1 cellular context compared by ENCODE assay signal in the genomic region with DNA sequence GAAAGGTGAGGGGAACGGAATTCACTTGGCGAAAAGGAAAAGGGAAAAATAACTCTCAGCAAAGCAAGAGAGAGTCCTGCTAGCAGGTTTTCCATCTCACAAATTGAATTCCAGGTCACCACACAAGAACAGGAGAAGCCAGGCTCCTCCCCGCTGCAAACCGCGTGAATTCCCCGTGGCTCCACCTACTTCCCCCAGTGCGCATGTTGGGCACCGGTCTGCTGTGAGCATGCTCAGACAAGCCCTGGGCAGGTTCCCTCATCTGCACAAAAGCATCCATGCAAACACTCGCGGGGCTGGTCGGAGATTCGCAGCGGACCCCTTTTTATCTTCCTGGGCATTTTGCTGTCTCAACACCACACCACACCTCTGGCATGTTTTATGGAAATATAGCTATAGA.
TF ChIP-seq lines count a peak whose summit lies in the region.

No MANE protein-coding gene starts in this region.

TF ChIP-seq in H1, 55 proteins besides CTCF, POLR2A, EP300 and RAD21:
- no peak for TF ChIP-seq SIRT6 (IDR thresholded peaks at IDR 0.05; ENCODE audit: low read length)
- TF ChIP-seq BACH1 (IDR thresholded peaks at IDR 0.05; ENCODE audit: low read length): no peak
- TF ChIP-seq SP4 (IDR thresholded peaks at IDR 0.05; ENCODE audit: low read length): no peak
- no peak for TF ChIP-seq RNF2 (IDR thresholded peaks at IDR 0.05; ENCODE audit: borderline replicate concordance, low read depth, low read length, missing control alignments, poor library complexity, severe bottlenecking)
- TF ChIP-seq, protein P1, sequence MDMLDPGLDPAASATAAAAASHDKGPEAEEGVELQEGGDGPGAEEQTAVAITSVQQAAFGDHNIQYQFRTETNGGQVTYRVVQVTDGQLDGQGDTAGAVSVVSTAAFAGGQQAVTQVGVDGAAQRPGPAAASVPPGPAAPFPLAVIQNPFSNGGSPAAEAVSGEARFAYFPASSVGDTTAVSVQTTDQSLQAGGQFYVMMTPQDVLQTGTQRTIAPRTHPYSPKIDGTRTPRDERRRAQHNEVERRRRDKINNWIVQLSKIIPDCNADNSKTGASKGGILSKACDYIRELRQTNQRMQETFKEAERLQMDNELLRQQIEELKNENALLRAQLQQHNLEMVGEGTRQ (IDR thresholded peaks at IDR 0.05; ENCODE audit: low read length): no peak
- no peak for TF ChIP-seq NANOG (IDR thresholded peaks at IDR 0.05; ENCODE audit: insufficient read depth, low read depth, low read length, poor library complexity, severe bottlenecking)
- TF ChIP-seq TBP (IDR thresholded peaks at IDR 0.05; ENCODE audit: low read depth, low read length): no peak
- no peak for TF ChIP-seq NRF1 (IDR thresholded peaks at IDR 0.05; ENCODE audit: low read depth, low read length)
- TF ChIP-seq CHD2 (IDR thresholded peaks at IDR 0.05; ENCODE audit: low read length): no peak
- no peak for TF ChIP-seq CHD1 (IDR thresholded peaks at IDR 0.05; ENCODE audit: low read depth, low read length)
- TF ChIP-seq HDAC2 (IDR thresholded peaks at IDR 0.05; ENCODE audit: borderline replicate concordance in 1 of 2, low read depth in 2 of 2, low read length in 2 of 2): no peak
- no peak for TF ChIP-seq SP1 (IDR thresholded peaks at IDR 0.05; ENCODE audit: low read depth, low read length)
- TF ChIP-seq SUZ12 (IDR thresholded peaks at IDR 0.05; ENCODE audit: low read length): no peak
- no peak for TF ChIP-seq MAFK (IDR thresholded peaks at IDR 0.05; ENCODE audit: low read depth, low read length)
- no peak for TF ChIP-seq POU5F1 (IDR thresholded peaks at IDR 0.05; ENCODE audit: low read depth, low read length)
- no peak for TF ChIP-seq TEAD4 (IDR thresholded peaks at IDR 0.05; ENCODE audit: low read depth, low read length)
TF ChIP-seq in H1: peak in this region for 0.
